In genomic region chr5:149391524-149391923, GRCh38 we compare ENCODE assay signal across 21 cellular contexts. TPM values are rescaled to one million over a fixed set of nuclear protein-coding genes. Genes with fewer than 3 reads are reported as not detected.
DNase-seq lines count a peak whose midpoint lies in the region; ATAC-seq and TF ChIP-seq lines count a peak whose summit lies in the region.
"Had no signal": no experiment of that assay in that cellular context is flagged by ENCODE, and none has a peak within 500 bp of the region (broad histone marks: within the 10 kb centered on the region; RNA-seq: fewer than 3 reads in every experiment).

No MANE protein-coding gene starts in this region.

- no peak overlapping the region for H3K4me2 ChIP-seq in osteoblast (ENCODE audit: insufficient read depth, low read length)
- H3K4me2 ChIP-seq: A549 had no signal

- H3K36me3 ChIP-seq in esophagus muscularis mucosa (no peaks in the 10 kb centered on the region), osteoblast (ENCODE audit: insufficient read depth, low read length) (no peaks in the 10 kb centered on the region), transverse colon (no peaks in the 10 kb centered on the region)
- H3K36me3 ChIP-seq: HAP-1 had no signal

- H3K4me3 ChIP-seq in esophagus muscularis mucosa = no peak overlapping the region
- no peak overlapping the region for H3K4me3 ChIP-seq in osteoblast (ENCODE audit: insufficient read depth, low read length)
- no peak overlapping the region for H3K4me3 ChIP-seq in transverse colon
- H3K4me3 ChIP-seq: A549, GM23248, HAP-1 had no signal

- TF ChIP-seq POLR2A in esophagus muscularis mucosa (IDR thresholded peaks at IDR 0.05; ENCODE audit: low read depth) (no peak), transverse colon (IDR thresholded peaks at IDR 0.05) (no peak)

- H3K4me1 ChIP-seq in esophagus muscularis mucosa (peaks cover 33 to 65% (median 63%) of the 10 kb centered on the region in 4 donors), osteoblast (ENCODE audit: insufficient read depth, low read length) (peaks cover 30% of the 10 kb centered on the region), transverse colon (peaks cover 8 to 19% (median 15%) of the 10 kb centered on the region in 4 donors)
- H3K4me1 ChIP-seq: A549, Caco-2, HAP-1 had no signal

- 75% methylated on average over 3 of the region's 6 CpGs for WGBS in esophagus muscularis mucosa
- 80 to 93% methylated on average over 2 to 6 of the region's 6 CpGs for WGBS in transverse colon (ENCODE audit: low coverage in 1 of 2), 2 donors

- in situ Hi-C loops in transverse colon (cut with MboI; ENCODE audit: low pct_ligation_motif_present in 1 of 4, low pct_unique_long_range_greater_than_20kb in 1 of 4, low sequenced_read_pairs in 3 of 4) = no loop called here

- intact Hi-C loops in cardiac septum (cut with DNase I) (no loop called here), left ventricle myocardium superior (cut with micrococcal nuclease) (no loop called here), esophagus muscularis mucosa (cut with DNase I) (no loop called here), transverse colon (cut with DNase I; ENCODE audit: low total_unique reads) (no loop called here)

- H3K9me3 ChIP-seq in esophagus muscularis mucosa (no peaks in the 10 kb centered on the region), osteoblast (ENCODE audit: low read depth, low read length) (no peaks in the 10 kb centered on the region), transverse colon (no peaks in the 10 kb centered on the region)
- H3K9me3 ChIP-seq: A549, Caco-2, HAP-1 had no signal

- no peak overlapping the region for H2AFZ ChIP-seq in osteoblast (ENCODE audit: low read length)
- H2AFZ ChIP-seq: GM23248 had no signal

- H3K79me2 ChIP-seq in osteoblast (ENCODE audit: insufficient read depth, low read length) = no peaks in the 10 kb centered on the region

- no peaks in the 10 kb centered on the region for H4K20me1 ChIP-seq in osteoblast (ENCODE audit: insufficient read depth, low read length)

- no peak for ATAC-seq in left ventricle myocardium superior
- ATAC-seq in GM21515 (IDR thresholded peaks at IDR 0.05; ENCODE audit: unreplicated experiment) = no peak

- DNase-seq in cardiac septum (ENCODE audit: low spot score) (peak; percentile 31), left ventricle myocardium superior (no peak), esophagus muscularis mucosa (ENCODE audit: extremely low spot score) (no peak), osteoblast (ENCODE audit: insufficient read length, low spot score, missing footprints) (peak; percentile 14), transverse colon (no peak), T-helper 2 cell (no peak)
- DNase-seq in activated naive CD4-positive, alpha-beta T cell treated with anti-CD3 and anti-CD28 coated beads, Interleukin-2, amount 50 U/mL, for 16 hours = no peak
- DNase-seq: Caco-2; CD4-positive, alpha-beta T cell; GM23248; NCI-H1092 treated with DMSO at 0.1 percent for 48 hours; NCI-H146; NCI-H2029 treated with DMSO at 0.1 percent for 48 hours; NCI-H446 treated with DMSO at 0.1 percent for 48 hours; NCI-H69; SIG-M5 had no signal

- H3K27ac ChIP-seq in esophagus muscularis mucosa (replicated peaks in 1 of 4) (peak overlapping the region; percentile 92 to 97 (median 96)), osteoblast (ENCODE audit: low read depth, low read length) (no peak overlapping the region), transverse colon (peak overlapping the region; percentile 87 to 91 (median 88))
- H3K27ac ChIP-seq: A549, GM23248, HL-60 had no signal

- TF ChIP-seq EP300 in esophagus muscularis mucosa (IDR thresholded peaks at IDR 0.05) = no peak
- TF ChIP-seq EP300 in transverse colon (IDR thresholded peaks at IDR 0.05; ENCODE audit: low read depth) = no peak

- TF ChIP-seq CTCF in esophagus muscularis mucosa (IDR thresholded peaks at IDR 0.05) = no peak
- TF ChIP-seq CTCF in osteoblast (IDR thresholded peaks at IDR 0.05; ENCODE audit: extremely low read depth, low read depth, low read length) = no peak
- TF ChIP-seq CTCF in transverse colon (IDR thresholded peaks at IDR 0.05) = no peak

- no peaks in the 10 kb centered on the region for H3K27me3 ChIP-seq in esophagus muscularis mucosa
- no peaks in the 10 kb centered on the region for H3K27me3 ChIP-seq in osteoblast (ENCODE audit: insufficient read depth, low read length)
- H3K27me3 ChIP-seq in transverse colon = no peaks in the 10 kb centered on the region

RNA-seq across cellular contexts. Expression of gene IL17B, which starts 12.4 kb away (rescaled TPM):
- total RNA-seq in cardiac septum (not detected), left ventricle myocardium superior (not detected), esophagus muscularis mucosa (10 to 100 TPM in 2 of 4 donors, 1 to 10 TPM in 2; 2.5 to 20.3 (median 8.0) TPM), osteoblast (0.29 TPM in 1 of 2 replicates, not detected in the other), transverse colon (not detected)
- total RNA-seq: Caco-2; CD4-positive, alpha-beta T cell; GM23248; OCI-LY7 had no signal

RNA-seq across cellular contexts. Expression of gene PCYOX1L, which starts 33.7 kb away (rescaled TPM):
- total RNA-seq in cardiac septum (4.3 TPM), left ventricle myocardium superior (2.6 TPM), esophagus muscularis mucosa (1 to 10 TPM; 4.0 to 5.8 (median 4.7) TPM), osteoblast (4.3 and 4.7 TPM in 2 replicates), transverse colon (1 to 10 TPM in 3 of 4 donors, under 1 TPM in 1; 0.75 to 5.4 (median 2.8) TPM)

RNA-seq across cellular contexts. Expression of gene GRPEL2, which starts 46.2 kb away (rescaled TPM):
- total RNA-seq in cardiac septum (11.0 TPM), left ventricle myocardium superior (8.9 TPM), esophagus muscularis mucosa (10 to 100 TPM in 1 of 4 donors, 1 to 10 TPM in 3; 7.8 to 14.9 (median 8.7) TPM), osteoblast (34.7 and 34.8 TPM in 2 replicates), transverse colon (10 to 100 TPM in 1 of 4 donors, 1 to 10 TPM in 3; 2.2 to 10.6 (median 6.4) TPM)

Comparison
In these comparisons a context has a peak if more than half of its experiments do, and no peak if none do; other contexts are left out.
1. DNase-seq: peak in cardiac septum (single experiment) and osteoblast (single experiment); none in left ventricle myocardium superior (single experiment), esophagus muscularis mucosa (single experiment), transverse colon (single experiment), T-helper 2 cell (0 of 5) and activated naive CD4-positive, alpha-beta T cell treated with anti-CD3 and anti-CD28 coated beads, Interleukin-2, amount 50 U/mL, for 16 hours (single experiment).